ENCODE assay signal across 9 cellular contexts in the genomic region with DNA sequence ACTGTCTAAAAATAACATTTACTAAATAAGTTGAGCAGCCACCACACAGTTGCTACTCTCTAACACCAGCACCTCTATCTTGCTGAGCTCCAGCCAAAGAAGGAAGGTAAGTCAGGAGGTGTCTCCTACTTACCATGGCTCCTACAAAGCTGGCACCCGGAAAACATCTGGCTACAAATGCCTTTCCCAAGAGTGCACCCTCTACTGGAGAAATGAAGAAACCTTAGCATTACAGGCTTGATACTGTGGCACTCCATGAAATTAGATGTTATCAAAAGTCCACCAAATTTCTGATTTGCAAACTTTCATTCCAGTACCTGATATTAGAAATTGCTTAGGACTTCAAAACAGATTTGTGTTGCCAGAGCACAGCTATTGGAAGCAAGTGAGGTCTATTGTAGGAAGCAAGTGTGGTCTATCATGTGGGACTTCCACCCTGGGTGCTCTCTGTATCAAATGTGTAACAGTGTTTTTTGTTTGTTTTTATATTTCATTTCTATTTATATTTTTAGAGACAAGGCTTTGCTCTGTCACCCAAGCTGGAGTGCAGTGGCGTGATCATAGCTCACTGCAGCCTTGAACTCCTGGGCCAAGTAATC. TPM values are rescaled to one million over a fixed set of nuclear protein-coding genes. Genes with fewer than 3 reads are reported as not detected.
DNase-seq lines count a peak whose midpoint lies in the region; ATAC-seq, FAIRE-seq and TF ChIP-seq lines count a peak whose summit lies in the region.
"Had no signal": no experiment of that assay in that cellular context is flagged by ENCODE, and none has a peak within 500 bp of the region (broad histone marks: within the 10 kb centered on the region; RNA-seq: fewer than 3 reads in every experiment).

No MANE protein-coding gene starts in this region.

- RAD21 ChIA-PET in GM12878 (lab: Charles Lee; ENCODE audit: unreplicated experiment) = interaction anchor here (1.4 kb wide), 1 partner anchor 25 kb away, joined by 3 read pairs; a partner anchor contains a TSS

- FAIRE-seq in D721Med (lab: Jason Lieb, UNC) = no peak
- no peak for FAIRE-seq in GM12878 (lab: Jason Lieb, UNC)

- no peaks in the 10 kb centered on the region for H4K20me1 ChIP-seq in GM12878 (ENCODE audit: control insufficient read depth, insufficient read depth)

- POLR2A ChIA-PET in GM12878 (lab: Charles Lee) = no interaction called here

- peaks cover 5% of the 10 kb centered on the region; the same call in 1 of the 2 replicates for H3K4me1 ChIP-seq in GM12878 (ENCODE audit: control insufficient read depth, insufficient read depth, low read length)

- no peak overlapping the region for H3K4me3 ChIP-seq in GM12878

- 78% methylated on average over 2 of the region's 2 CpGs for WGBS in GM12878 (ENCODE audit: insufficient coverage, insufficient replicate concordance, low lambda C conversion rate, missing lambda C conversion rate)

- no peaks in the 10 kb centered on the region for H3K36me3 ChIP-seq in GM12878 (ENCODE audit: control insufficient read depth in 2 of 2, insufficient read depth in 2 of 2, low read length in 1 of 2)

- no peaks in the 10 kb centered on the region for H3K27me3 Mint-ChIP-seq in mesothelial cell of epicardium (ENCODE audit: low read depth)

- no peak overlapping the region for H3K9ac ChIP-seq in GM12878 (ENCODE audit: control insufficient read depth, insufficient read depth, low read length)

- in situ Hi-C loops in GM12878 (cut with MboI) = no loop called here

- no peaks in the 10 kb centered on the region for H3K36me3 Mint-ChIP-seq in mesothelial cell of epicardium

- no peak for TF ChIP-seq EP300 in GM12878 (IDR thresholded peaks at IDR 0.05; ENCODE audit: borderline replicate concordance in 1 of 2, control insufficient read depth in 1 of 2, low read depth in 2 of 2, low read length in 2 of 2)

- no peak overlapping the region for H3K27ac Mint-ChIP-seq in mesothelial cell of epicardium
- H3K27ac Mint-ChIP-seq: activated naive CD4-positive, alpha-beta T cell treated with anti-CD3 and anti-CD28 coated beads, Interleukin-2, amount 10 ng/mL, durations not matched to agents 7 days and 5 days had no signal

- H3K4me3 Mint-ChIP-seq in mesothelial cell of epicardium = no peak overlapping the region
- H3K4me3 Mint-ChIP-seq: activated naive CD4-positive, alpha-beta T cell treated with anti-CD3 and anti-CD28 coated beads, Interleukin-2, amount 10 ng/mL, durations not matched to agents 7 days and 5 days had no signal

- H2AFZ ChIP-seq in GM12878 (ENCODE audit: control insufficient read depth, low read depth, low read length) = no peak overlapping the region; the same call in 1 of the 2 replicates

- H3K27ac ChIP-seq in GM12878 (ENCODE audit: control insufficient read depth, insufficient read depth) = no peak overlapping the region

- no peaks in the 10 kb centered on the region for H3K27me3 ChIP-seq in GM12878 (replicated peaks in 1 of 2; ENCODE audit: control insufficient read depth in 2 of 2, insufficient read depth in 2 of 2, low read length in 1 of 2)

- peak; percentile 38; the same call in 1 of the 2 replicates for TF ChIP-seq RAD21 in GM12878 (IDR thresholded peaks at IDR 0.05; ENCODE audit: insufficient read depth, low read depth, low read length)

- intact Hi-C loops in GM12878 (cut with micrococcal nuclease; ENCODE audit: unreplicated experiment) = no loop called here

- no peak overlapping the region for H3K4me2 ChIP-seq in GM12878 (ENCODE audit: control insufficient read depth, insufficient read depth)

- H3K79me2 ChIP-seq in GM12878 (ENCODE audit: control insufficient read depth, insufficient read depth, low read length) = no peaks in the 10 kb centered on the region

- SMC1A ChIA-PET in GM12878 (lab: Charles Lee; ENCODE audit: uncharacterized antibody, unreplicated experiment) = interaction anchor here (0.7 to 1.9 kb wide), 4 partner anchors 15 to 26 kb away, joined by 3 to 5 read pairs (median 4); a partner anchor contains a TSS

- H3K9me3 Mint-ChIP-seq in mesothelial cell of epicardium = no peaks in the 10 kb centered on the region

- no TSS peak for BruUV-seq in GM12878 (replicated peaks; lab: Mats Ljungman, UMichigan)

- DNase-seq in D721Med (ENCODE audit: insufficient read length, low spot score) (no peak), GM12878 (ENCODE audit: low read depth, low spot score) (no peak), mesothelial cell of epicardium (ENCODE audit: low spot score in 2 of 2, unreplicated experiment in 2 of 2) (no peak), globus pallidus (ENCODE audit: low spot score) (no peak)
- DNase-seq in stimulated activated CD4-positive, alpha-beta T cell treated with anti-CD3 and anti-CD28 coated beads, Interleukin-12 subunit alpha, Interleukin-12 subunit beta, amount 100 ng/mL, for 4 hours = no peak
- DNase-seq: activated naive CD4-positive, alpha-beta T cell treated with anti-CD3 and anti-CD28 coated beads, Interleukin-2, amount 10 ng/mL, durations not matched to agents 7 days and 5 days had no signal

- peak; percentile 41 for TF ChIP-seq CTCF in D721Med (IDR thresholded peaks at IDR 0.05; ENCODE audit: insufficient read depth, missing control alignments)
- peak; percentile 36 to 61 (median 61) for TF ChIP-seq CTCF in GM12878 (IDR thresholded peaks at IDR 0.05 in 2 of 3, conservative IDR thresholded peaks at IDR 0.05 in 1 of 3; ENCODE audit: control insufficient read depth in 2 of 3, extremely low read depth in 1 of 3, insufficient read depth in 1 of 3, low read depth in 3 of 3, low read length in 3 of 3)
- peak; percentile 33 for TF ChIP-seq CTCF in mesothelial cell of epicardium (IDR thresholded peaks at IDR 0.05; ENCODE audit: unreplicated experiment)

- ATAC-seq in HG02885 (IDR thresholded peaks at IDR 0.05; ENCODE audit: poor library complexity, unreplicated experiment) (peak; percentile 68), GM12878 (peak; percentile 70), GM18909 (IDR thresholded peaks at IDR 0.05; ENCODE audit: poor library complexity, unreplicated experiment) (no peak), HG02588 (IDR thresholded peaks at IDR 0.05; ENCODE audit: unreplicated experiment) (no peak)

- peaks cover 7% of the 10 kb centered on the region for H3K4me1 Mint-ChIP-seq in mesothelial cell of epicardium

- TF ChIP-seq POLR2A in GM12878 (IDR thresholded peaks at IDR 0.05; ENCODE audit: low read depth, low read length) = no peak

- no peaks in the 10 kb centered on the region; the same call in 2 of the 3 replicates for H3K9me3 ChIP-seq in GM12878 (replicated peaks; ENCODE audit: control insufficient read depth, insufficient read depth, low read length)

- CTCF ChIA-PET in GM12878 (lab: Yijun Ruan, JAX) = interaction anchor here (0.8 to 1.7 kb wide), 11 partner anchors 9 to 284 kb away, joined by 3 to 13 read pairs (median 3); a partner anchor contains a TSS

TF ChIP-seq in GM12878, 131 proteins besides CTCF, POLR2A, EP300 and RAD21:
- TF ChIP-seq ATF7 (IDR thresholded peaks at IDR 0.05; ENCODE audit: low read depth) (no peak), ZNF622 (IDR thresholded peaks at IDR 0.05) (no peak), SMC3 (IDR thresholded peaks at IDR 0.05; ENCODE audit: borderline replicate concordance, low read length) (peak; percentile 30; the same call in 1 of the 2 replicates)
- TF ChIP-seq, protein P1, sequence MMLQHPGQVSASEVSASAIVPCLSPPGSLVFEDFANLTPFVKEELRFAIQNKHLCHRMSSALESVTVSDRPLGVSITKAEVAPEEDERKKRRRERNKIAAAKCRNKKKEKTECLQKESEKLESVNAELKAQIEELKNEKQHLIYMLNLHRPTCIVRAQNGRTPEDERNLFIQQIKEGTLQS (IDR thresholded peaks at IDR 0.05; ENCODE audit: borderline replicate concordance, extremely low read depth, low read depth, low read length) = no peak

RNA-seq across cellular contexts. Expression of a gene that starts 25.7 kb away (rescaled TPM):
- 7.3 and 7.7 TPM in 2 replicates for total RNA-seq in GM12878 (2013; cell fraction: nucleolus; rRNA removed)
- 11.4 and 11.5 TPM in 2 replicates for total RNA-seq in GM12878 (2014; rRNA removed)
- 12.1 and 12.8 TPM in 2 replicates for total RNA-seq in GM12878 (2014; rRNA removed; fragmentation: Illumina TruSeq; extraction: Trizol)
- 8.3 TPM in 2 replicates for total RNA-seq in GM12878 (2021)
- 2.3 TPM for polyA plus RNA-seq in GM12878 (2011; ENCODE audit: low read depth)
- polyA plus RNA-seq in GM12878 (2011; rRNA removed) = 18.6 and 28.7 TPM in 2 replicates
- 5.6 and 6.2 TPM in 2 replicates for polyA plus RNA-seq in GM12878 (2011; cell fraction: cytosol; rRNA removed)
- 2.8 and 4.3 TPM in 2 replicates for polyA plus RNA-seq in GM12878 (2011; cell fraction: nucleus; rRNA removed)
- 3.8 and 4.7 TPM in 2 replicates for polyA plus RNA-seq in GM12878 (2012)
- polyA plus RNA-seq in GM12878 (2014; fragmentation: Illumina TruSeq; extraction: Trizol) = 13.0 and 15.2 TPM in 2 replicates
- 1 to 10 TPM; 4.4 to 7.9 TPM for polyA plus RNA-seq in GM12878 (2014; fragmentation: Nextera tagmentation; extraction: Ambion mirVana)
- polyA plus RNA-seq in GM12878 (2014; rRNA removed) = 7.0 and 7.5 TPM in 2 replicates
- 10 to 100 TPM; 11.7 to 12.5 TPM for polyA plus RNA-seq in GM12878 (2016; fragmentation: Nextera tagmentation; extraction: Ambion mirVana)
- 3.5 and 6.9 TPM in 2 replicates for polyA minus RNA-seq in GM12878 (2011; rRNA and poly(A)+ RNA removed)
- 4.0 and 4.5 TPM in 2 replicates for polyA minus RNA-seq in GM12878 (2011; cell fraction: cytosol; rRNA and poly(A)+ RNA removed)
- polyA minus RNA-seq in GM12878 (2011; cell fraction: nucleus; rRNA and poly(A)+ RNA removed) = 4.8 and 10.6 TPM in 2 replicates
- 8.5 to 10.2 TPM (median 9.7 TPM) in 3 replicates for total RNA-seq in mesothelial cell of epicardium

RNA-seq across cellular contexts. Expression of a gene that starts 39.1 kb away (rescaled TPM):
- total RNA-seq in GM12878 (2013; cell fraction: nucleolus; rRNA removed) = 1.4 and 2.8 TPM in 2 replicates
- total RNA-seq in GM12878 (2014; rRNA removed) (6.7 and 10.4 TPM in 2 replicates), GM12878 (2014; rRNA removed; fragmentation: Illumina TruSeq; extraction: Trizol) (8.8 and 9.7 TPM in 2 replicates), GM12878 (2021) (10.0 and 12.5 TPM in 2 replicates), mesothelial cell of epicardium (8.0 to 9.1 TPM (median 8.6 TPM) in 3 replicates)
- 10.8 TPM for polyA plus RNA-seq in GM12878 (2011; ENCODE audit: low read depth)
- polyA plus RNA-seq in GM12878 (2011; rRNA removed) (8.2 and 9.3 TPM in 2 replicates), GM12878 (2014; fragmentation: Illumina TruSeq; extraction: Trizol) (13.5 and 17.8 TPM in 2 replicates), GM12878 (2014; fragmentation: Nextera tagmentation; extraction: Ambion mirVana) (1 to 10 TPM; 2.8 to 4.0 TPM), GM12878 (2014; rRNA removed) (6.9 and 7.7 TPM in 2 replicates), GM12878 (2016; fragmentation: Nextera tagmentation; extraction: Ambion mirVana) (1 to 10 TPM; 6.3 to 7.3 TPM)
- polyA plus RNA-seq in GM12878 (2011; cell fraction: cytosol; rRNA removed) = 4.5 and 7.5 TPM in 2 replicates
- polyA plus RNA-seq in GM12878 (2011; cell fraction: nucleus; rRNA removed) = 4.2 and 5.0 TPM in 2 replicates
- 10.1 and 10.4 TPM in 2 replicates for polyA plus RNA-seq in GM12878 (2012)
- 16.5 and 19.1 TPM in 2 replicates for polyA minus RNA-seq in GM12878 (2011; rRNA and poly(A)+ RNA removed)
- polyA minus RNA-seq in GM12878 (2011; cell fraction: cytosol; rRNA and poly(A)+ RNA removed) = 2.4 and 2.7 TPM in 2 replicates
- 2.1 and 4.0 TPM in 2 replicates for polyA minus RNA-seq in GM12878 (2011; cell fraction: nucleus; rRNA and poly(A)+ RNA removed)

Comparison
In these comparisons a context has a peak if more than half of its experiments do, and no peak if none do; other contexts are left out.
1. ATAC-seq: peak in HG02885 (single experiment) and GM12878 (single experiment); none in GM18909 (single experiment) and HG02588 (single experiment).
2. Peak in every context shown above with its lines, with median percentiles within 50 percentile points of each other: CTCF ChIP-seq.